14 cellular contexts compared by ENCODE assay signal in the genomic region with DNA sequence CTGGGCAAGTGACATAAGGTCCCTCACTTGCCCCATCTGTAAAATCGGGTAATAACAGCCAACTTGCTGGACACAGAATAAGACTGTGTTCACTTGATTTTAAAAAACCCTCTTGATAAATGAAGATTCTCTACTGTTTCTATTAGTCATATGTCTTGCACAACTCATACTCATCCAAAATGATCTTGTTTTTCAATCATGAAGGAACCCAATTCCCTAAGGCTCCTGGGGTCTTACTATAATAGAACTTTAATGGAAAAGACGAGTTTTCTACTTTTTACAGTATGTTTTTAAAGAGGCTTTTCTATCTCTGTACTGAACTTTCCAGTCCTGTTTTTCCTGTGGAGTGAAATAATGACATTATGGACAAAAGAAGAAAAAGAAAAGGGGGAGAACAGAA.
DNase-seq lines count a peak whose midpoint lies in the region; ATAC-seq and TF ChIP-seq lines count a peak whose summit lies in the region.
"Had no signal": no experiment of that assay in that cellular context is flagged by ENCODE, and none has a peak within 500 bp of the region (broad histone marks: within the 10 kb centered on the region; RNA-seq: fewer than 3 reads in every experiment).

No MANE protein-coding gene starts in this region.

- H3K27ac ChIP-seq in osteoblast (ENCODE audit: low read depth, low read length) = peak overlapping the region; percentile 78
- H3K27ac ChIP-seq: RWPE1 had no signal

- no peaks in the 10 kb centered on the region for H3K9me3 Mint-ChIP-seq in natural killer cell treated with Interleukin-12 subunit alpha and Interleukin-12 subunit beta and Interleukin-15 and Interleukin-18, amount 100 ng/mL, for 72 hours
- no peaks in the 10 kb centered on the region for H3K9me3 Mint-ChIP-seq in natural killer cell

- peaks cover 47 to 68% of the 10 kb centered on the region in 2 donors for H3K4me1 Mint-ChIP-seq in natural killer cell treated with Interleukin-12 subunit alpha and Interleukin-12 subunit beta and Interleukin-15 and Interleukin-18, amount 100 ng/mL, for 72 hours (ENCODE audit: low read depth in 2 of 2)
- peaks cover 56 to 60% of the 10 kb centered on the region in 2 donors for H3K4me1 Mint-ChIP-seq in natural killer cell

- H3K36me3 Mint-ChIP-seq in natural killer cell treated with Interleukin-12 subunit alpha and Interleukin-12 subunit beta and Interleukin-15 and Interleukin-18, amount 100 ng/mL, for 72 hours = peaks cover 30% of the 10 kb centered on the region
- H3K36me3 Mint-ChIP-seq in natural killer cell = no peaks in the 10 kb centered on the region

- peaks cover 9% of the 10 kb centered on the region for H4K20me1 ChIP-seq in osteoblast (ENCODE audit: insufficient read depth, low read length)

- no peaks in the 10 kb centered on the region for H3K27me3 Mint-ChIP-seq in natural killer cell treated with Interleukin-12 subunit alpha and Interleukin-12 subunit beta and Interleukin-15 and Interleukin-18, amount 100 ng/mL, for 72 hours
- no peaks in the 10 kb centered on the region for H3K27me3 Mint-ChIP-seq in natural killer cell (ENCODE audit: low read depth in 2 of 2)

- no peak for DNase-seq in natural killer cell treated with Interleukin-12 subunit alpha and Interleukin-12 subunit beta and Interleukin-15 and Interleukin-18, amount 100 ng/mL, for 72 hours (ENCODE audit: low spot score)
- DNase-seq in natural killer cell = no peak
- DNase-seq in amniotic epithelial cell (ENCODE audit: low read depth) = peak; percentile 57
- DNase-seq in osteoblast (ENCODE audit: insufficient read length, low spot score, missing footprints) = no peak
- DNase-seq in DMS53 treated with DMSO at 0.1 percent for 48 hours (lab: John Stamatoyannopoulos, UW; ENCODE audit: unreplicated experiment) = no peak
- DNase-seq: activated gamma-delta T cell, BE2C, erythroblast, T1000 had no signal

- no peak for ATAC-seq in natural killer cell treated with Interleukin-12 subunit alpha and Interleukin-12 subunit beta and Interleukin-15 and Interleukin-18, amount 100 ng/mL, for 72 hours
- ATAC-seq in natural killer cell = no peak
- no peak for ATAC-seq in GM19395 (IDR thresholded peaks at IDR 0.05; ENCODE audit: unreplicated experiment)
- no peak for ATAC-seq in GM19455 (IDR thresholded peaks at IDR 0.05; ENCODE audit: unreplicated experiment)
- no peak for ATAC-seq in GM19452 (IDR thresholded peaks at IDR 0.05; ENCODE audit: unreplicated experiment)
- ATAC-seq: K562 had no signal

- no peaks in the 10 kb centered on the region for H3K27me3 ChIP-seq in osteoblast (ENCODE audit: insufficient read depth, low read length)
- H3K27me3 ChIP-seq: BE2C had no signal

- peak overlapping the region; percentile 19 to 88 for H3K27ac Mint-ChIP-seq in natural killer cell treated with Interleukin-12 subunit alpha and Interleukin-12 subunit beta and Interleukin-15 and Interleukin-18, amount 100 ng/mL, for 72 hours
- no peak overlapping the region for H3K27ac Mint-ChIP-seq in natural killer cell

- peaks cover 14% of the 10 kb centered on the region for H3K4me1 ChIP-seq in osteoblast (ENCODE audit: insufficient read depth, low read length)

- H2AFZ ChIP-seq in osteoblast (ENCODE audit: low read length) = no peak overlapping the region

- intact Hi-C loops in natural killer cell (cut with micrococcal nuclease) = no loop called here

- no peak overlapping the region for H3K4me3 ChIP-seq in osteoblast (ENCODE audit: insufficient read depth, low read length)
- H3K4me3 ChIP-seq: K562 had no signal

- H3K36me3 ChIP-seq in osteoblast (ENCODE audit: insufficient read depth, low read length) = peaks cover 17% of the 10 kb centered on the region
- H3K36me3 ChIP-seq: BE2C had no signal

- TF ChIP-seq CTCF in natural killer cell (IDR thresholded peaks at IDR 0.05) (no peak), osteoblast (IDR thresholded peaks at IDR 0.05; ENCODE audit: extremely low read depth, low read depth, low read length) (no peak)

- no peaks in the 10 kb centered on the region for H3K9me3 ChIP-seq in osteoblast (ENCODE audit: low read depth, low read length)
- H3K9me3 ChIP-seq: BE2C had no signal

- H3K4me3 Mint-ChIP-seq in natural killer cell treated with Interleukin-12 subunit alpha and Interleukin-12 subunit beta and Interleukin-15 and Interleukin-18, amount 100 ng/mL, for 72 hours = no peak overlapping the region
- no peak overlapping the region for H3K4me3 Mint-ChIP-seq in natural killer cell

- H3K79me2 ChIP-seq in osteoblast (ENCODE audit: insufficient read depth, low read length) = peaks cover 40% of the 10 kb centered on the region

- peak overlapping the region; percentile 9 for H3K4me2 ChIP-seq in osteoblast (ENCODE audit: insufficient read depth, low read length)

Comparison
In these comparisons a context has a peak if more than half of its experiments do, and no peak if none do; other contexts are left out.
1. H3K27ac Mint-ChIP-seq: peak in natural killer cell treated with Interleukin-12 subunit alpha and Interleukin-12 subunit beta and Interleukin-15 and Interleukin-18, amount 100 ng/mL, for 72 hours (2 of 2); none in natural killer cell (0 of 2).